ENCODE assay signal across 26 cellular contexts in genomic region chr13:112562254-112562653, GRCh38.
"Had no signal": no experiment of that assay in that cellular context is flagged by ENCODE, and none has a peak within 500 bp of the region (broad histone marks: within the 10 kb centered on the region; RNA-seq: fewer than 3 reads in every experiment).

No MANE protein-coding gene starts in this region.

- H3K27ac ChIP-seq: adrenal gland, ascending aorta, cardiac muscle cell, coronary artery, dorsolateral prefrontal cortex, suprapubic skin, tibial artery, upper lobe of right lung had no signal

- H3K27me3 Mint-ChIP-seq: activated CD8-positive, alpha-beta memory T cell treated with anti-CD3 and anti-CD28 coated beads, Interleukin-2, amount 10 ng/mL, durations not matched to agents 7 days and 5 days; activated CD8-positive, alpha-beta T cell treated with anti-CD3 and anti-CD28 coated beads for 36 hours; activated naive CD8-positive, alpha-beta T cell treated with anti-CD3 and anti-CD28 coated beads for 36 hours; brain; natural killer cell treated with Interleukin-12 subunit alpha and Interleukin-12 subunit beta and Interleukin-15 and Interleukin-18, amount 100 ng/mL, for 72 hours had no signal

- H3K4me1 Mint-ChIP-seq: brain had no signal

- H3K4me1 ChIP-seq: adrenal gland, ascending aorta, suprapubic skin, upper lobe of right lung had no signal

- H3K4me3 Mint-ChIP-seq: activated CD8-positive, alpha-beta memory T cell treated with anti-CD3 and anti-CD28 coated beads, Interleukin-2, amount 10 ng/mL, durations not matched to agents 7 days and 5 days; activated CD8-positive, alpha-beta T cell treated with anti-CD3 and anti-CD28 coated beads for 36 hours; activated naive CD4-positive, alpha-beta T cell treated with anti-CD3 and anti-CD28 coated beads for 36 hours; activated naive CD8-positive, alpha-beta T cell treated with anti-CD3 and anti-CD28 coated beads for 36 hours; brain; natural killer cell treated with Interleukin-12 subunit alpha and Interleukin-12 subunit beta and Interleukin-15 and Interleukin-18, amount 100 ng/mL, for 72 hours had no signal

- H3K9me3 Mint-ChIP-seq: activated CD8-positive, alpha-beta T cell treated with anti-CD3 and anti-CD28 coated beads for 36 hours; activated naive CD4-positive, alpha-beta T cell treated with anti-CD3 and anti-CD28 coated beads for 36 hours; activated naive CD8-positive, alpha-beta T cell treated with anti-CD3 and anti-CD28 coated beads for 36 hours; brain; natural killer cell treated with Interleukin-12 subunit alpha and Interleukin-12 subunit beta and Interleukin-15 and Interleukin-18, amount 100 ng/mL, for 72 hours had no signal

- H3K9me3 ChIP-seq: adrenal gland, ascending aorta, suprapubic skin, tibial artery, upper lobe of right lung had no signal

- DNase-seq: activated CD4-positive, alpha-beta T cell treated with anti-CD3 and anti-CD28 coated beads, Interleukin-2, amount 50 U/mL, for 1 hour; activated CD4-positive, CD25-positive, alpha-beta regulatory T cell treated with anti-CD3 and anti-CD28 coated beads, Interleukin-2, amount 50 U/mL, for 72 hours; activated CD8-positive, alpha-beta memory T cell treated with anti-CD3 and anti-CD28 coated beads, Interleukin-2, amount 10 ng/mL, durations not matched to agents 7 days and 5 days; activated CD8-positive, alpha-beta T cell treated with anti-CD3 and anti-CD28 coated beads for 36 hours; activated effector memory CD4-positive, alpha-beta T cell treated with anti-CD3 and anti-CD28 coated beads, Interleukin-2, amount 50 U/mL, for 16 hours; activated naive CD4-positive, alpha-beta T cell treated with anti-CD3 and anti-CD28 coated beads for 36 hours; activated naive CD8-positive, alpha-beta T cell treated with anti-CD3 and anti-CD28 coated beads for 36 hours; adrenal gland; dorsolateral prefrontal cortex; effector memory CD4-positive, alpha-beta T cell; head of caudate nucleus; hippocampal formation; left colon; stimulated activated CD4-positive, alpha-beta T cell treated with anti-CD3 and anti-CD28 coated beads, Interleukin-15, amount 100 ng/mL, for 24 hours; stimulated activated CD4-positive, alpha-beta T cell treated with anti-CD3 and anti-CD28 coated beads, Interleukin-2, amount 100 ng/mL, for 24 hours; stimulated activated naive CD4-positive, alpha-beta T cell; T-helper 2 cell; tibial artery; upper lobe of right lung had no signal

- H3K27ac Mint-ChIP-seq: activated CD8-positive, alpha-beta memory T cell treated with anti-CD3 and anti-CD28 coated beads, Interleukin-2, amount 10 ng/mL, durations not matched to agents 7 days and 5 days; activated CD8-positive, alpha-beta T cell treated with anti-CD3 and anti-CD28 coated beads for 36 hours; activated naive CD4-positive, alpha-beta T cell treated with anti-CD3 and anti-CD28 coated beads for 36 hours; activated naive CD8-positive, alpha-beta T cell treated with anti-CD3 and anti-CD28 coated beads for 36 hours; brain had no signal

- H3K4me3 ChIP-seq: adrenal gland, ascending aorta, cardiac muscle cell, coronary artery, dorsolateral prefrontal cortex, suprapubic skin, tibial artery, upper lobe of right lung had no signal

- H3K27me3 ChIP-seq: adrenal gland, ascending aorta, cardiac muscle cell, dorsolateral prefrontal cortex, suprapubic skin, tibial artery, upper lobe of right lung had no signal

- ATAC-seq: activated CD8-positive, alpha-beta memory T cell treated with anti-CD3 and anti-CD28 coated beads, Interleukin-2, amount 10 ng/mL, durations not matched to agents 7 days and 5 days; activated CD8-positive, alpha-beta T cell treated with anti-CD3 and anti-CD28 coated beads for 36 hours; left colon; sciatic nerve; upper lobe of right lung had no signal
